8 cellular contexts compared by ENCODE assay signal in the genomic region with DNA sequence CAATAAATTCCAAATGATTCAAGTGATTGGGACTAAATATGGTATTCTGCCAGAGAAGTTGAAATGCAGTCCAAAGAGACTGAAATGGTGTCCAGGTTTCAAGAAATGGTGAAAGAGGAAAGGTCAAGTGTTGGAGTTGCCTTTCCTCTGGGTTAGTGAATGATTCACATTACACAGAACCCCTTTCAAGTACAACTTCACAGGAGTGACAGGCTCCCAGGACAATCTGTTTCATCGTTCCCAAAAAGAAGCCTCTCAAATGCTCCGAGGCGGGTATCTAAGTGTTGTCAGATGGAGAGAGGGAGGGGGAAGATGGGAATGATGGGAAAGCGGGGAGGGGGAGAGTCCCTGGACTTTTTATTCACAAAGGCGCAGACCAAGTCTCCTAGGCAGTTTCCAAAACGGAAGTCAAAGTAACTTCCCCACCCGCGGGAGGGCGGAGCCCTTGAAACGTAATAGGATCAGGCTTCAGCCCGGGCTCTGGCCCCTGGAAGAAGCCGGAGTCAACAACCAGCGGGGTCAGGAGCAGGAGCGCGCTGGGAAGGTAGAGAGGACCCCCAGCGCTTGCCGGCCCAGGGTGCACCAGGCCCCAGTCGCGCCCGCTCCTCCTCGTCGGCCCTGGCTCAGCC. TPM values are rescaled to one million over a fixed set of nuclear protein-coding genes. Genes with fewer than 3 reads are reported as not detected.
A peak's percentile ranks its signal among the peaks of the same experiment; 100 is the strongest.
DNase-seq lines count a peak whose midpoint lies in the region; FAIRE-seq and TF ChIP-seq lines count a peak whose summit lies in the region.

No MANE protein-coding gene starts in this region.

- H4K20me1 ChIP-seq in astrocyte (ENCODE audit: insufficient read depth, low read length) = peaks cover 10% of the 10 kb centered on the region

- H3K4me2 ChIP-seq in astrocyte (ENCODE audit: low read length) = peak overlapping the region; percentile 83

- H3K27ac ChIP-seq in astrocyte (ENCODE audit: low read depth, low read length) (peak overlapping the region; percentile 73), rectal smooth muscle tissue (ENCODE audit: low read depth, low read length) (peak overlapping the region; percentile 94)

- H3K9me3 Mint-ChIP-seq in astrocyte (ENCODE audit: unreplicated experiment) = no peaks in the 10 kb centered on the region

- peaks cover 14% of the 10 kb centered on the region for H3K4me1 Mint-ChIP-seq in astrocyte (ENCODE audit: low read depth, unreplicated experiment)

- H3K79me2 ChIP-seq in astrocyte (ENCODE audit: insufficient read depth, low read length) = peaks cover 32% of the 10 kb centered on the region

- no peak for FAIRE-seq in astrocyte (lab: Jason Lieb, UNC)

- H3K36me3 ChIP-seq in GM06990 (ENCODE audit: control insufficient read depth, insufficient read depth, low read length) (no peaks in the 10 kb centered on the region), H7 (replicated peaks; ENCODE audit: control insufficient read depth, insufficient read depth, low read length) (no peaks in the 10 kb centered on the region), astrocyte (ENCODE audit: insufficient read depth, low read length) (no peaks in the 10 kb centered on the region), rectal smooth muscle tissue (ENCODE audit: control insufficient read depth, insufficient read depth, low read length) (no peaks in the 10 kb centered on the region)

- DNase-seq in GM06990 (ENCODE audit: extremely low read depth, insufficient read length) (no peak), H7 (peak; percentile 81), LNCaP clone FGC (ENCODE audit: low read depth) (peak; percentile 61), SHP77 treated with DMSO at 0.1 percent for 48 hours (lab: John Stamatoyannopoulos, UW) (peak; percentile 37), astrocyte (ENCODE audit: low read depth) (peak; percentile 71), hippocampal formation (lab: John Stamatoyannopoulos, UW) (peak; percentile 80 to 81), GM13976 (ENCODE audit: low spot score) (no peak)

- H3K4me3 ChIP-seq in GM06990 (replicated peaks; ENCODE audit: low read depth, low read length) = peak overlapping the region; percentile 81
- H3K4me3 ChIP-seq in H7 (ENCODE audit: insufficient read depth, low read depth, low read length) = peak overlapping the region; percentile 94
- peak overlapping the region; percentile 82 for H3K4me3 ChIP-seq in LNCaP clone FGC (ENCODE audit: low read depth, low read length)
- H3K4me3 ChIP-seq in astrocyte (ENCODE audit: insufficient read depth, low read depth, low read length) = peak overlapping the region; percentile 67
- H3K4me3 ChIP-seq in rectal smooth muscle tissue (ENCODE audit: low read length) = peak overlapping the region; percentile 87

- H2AFZ ChIP-seq in astrocyte (ENCODE audit: low read depth, low read length) = peak overlapping the region; percentile 93

- no peaks in the 10 kb centered on the region for H3K27me3 Mint-ChIP-seq in astrocyte (ENCODE audit: low read depth, unreplicated experiment)

- peak overlapping the region; percentile 96 for H3K27ac Mint-ChIP-seq in astrocyte (ENCODE audit: unreplicated experiment)

- peaks cover 2% of the 10 kb centered on the region for H3K36me3 Mint-ChIP-seq in astrocyte (ENCODE audit: low read depth, unreplicated experiment)

- in situ Hi-C loops in GM13976 (cut with MboI; ENCODE audit: low sequenced_read_pairs, unreplicated experiment) = no loop called here

- no peaks in the 10 kb centered on the region for H3K4me1 ChIP-seq in astrocyte (ENCODE audit: insufficient read depth, low read length)
- H3K4me1 ChIP-seq in rectal smooth muscle tissue (ENCODE audit: control insufficient read depth, insufficient read depth, low read length) = no peaks in the 10 kb centered on the region

- TF ChIP-seq CTCF in GM06990 (IDR thresholded peaks at IDR 0.05; ENCODE audit: insufficient read depth, low read length, poor library complexity, severe bottlenecking) (no peak), LNCaP clone FGC (IDR thresholded peaks at IDR 0.05; ENCODE audit: control insufficient read depth, extremely low read depth, insufficient read depth) (no peak), astrocyte (IDR thresholded peaks at IDR 0.05; ENCODE audit: insufficient read depth, low read depth, low read length) (no peak), GM13976 (IDR thresholded peaks at IDR 0.05; ENCODE audit: borderline replicate concordance, control extremely low read depth, extremely low read depth, insufficient read depth, missing control alignments) (no peak)

- H3K27me3 ChIP-seq in GM06990 (replicated peaks; ENCODE audit: control insufficient read depth, insufficient read depth, low read length) (no peaks in the 10 kb centered on the region), H7 (ENCODE audit: control insufficient read depth, insufficient read depth, low read length) (no peaks in the 10 kb centered on the region), astrocyte (ENCODE audit: insufficient read depth, low read length) (no peaks in the 10 kb centered on the region), rectal smooth muscle tissue (ENCODE audit: control insufficient read depth, insufficient read depth, low read length) (no peaks in the 10 kb centered on the region)

- H3K9me3 ChIP-seq in astrocyte (ENCODE audit: insufficient read depth, low read depth, low read length) = no peaks in the 10 kb centered on the region

- H3K4me3 Mint-ChIP-seq in astrocyte (ENCODE audit: unreplicated experiment) = peak overlapping the region; percentile 93

- H3K9ac ChIP-seq in astrocyte (ENCODE audit: low read length) (peak overlapping the region; percentile 89), rectal smooth muscle tissue (ENCODE audit: low read length) (peak overlapping the region; percentile 66)

RNA-seq across cellular contexts. Expression of a gene that starts 0.7 kb away (rescaled TPM):
- 73.6 and 80.1 TPM in 2 replicates for total RNA-seq in H7 (2014; rRNA removed; shearing (Covaris generic))
- total RNA-seq in astrocyte = 56.0 and 58.1 TPM in 2 replicates

Comparison
In these comparisons a context has a peak if more than half of its experiments do, and no peak if none do; other contexts are left out.
1. DNase-seq: peak in H7 (single experiment), LNCaP clone FGC (single experiment), SHP77 treated with DMSO at 0.1 percent for 48 hours (single experiment), astrocyte (single experiment) and hippocampal formation (2 of 2); none in GM06990 (single experiment) and GM13976 (single experiment).
2. Peak in every context shown above with its lines, with median percentiles within 50 percentile points of each other: H3K4me3 ChIP-seq.